Comparison of ENCODE assay signal across 1 cellular context in the genomic region with DNA sequence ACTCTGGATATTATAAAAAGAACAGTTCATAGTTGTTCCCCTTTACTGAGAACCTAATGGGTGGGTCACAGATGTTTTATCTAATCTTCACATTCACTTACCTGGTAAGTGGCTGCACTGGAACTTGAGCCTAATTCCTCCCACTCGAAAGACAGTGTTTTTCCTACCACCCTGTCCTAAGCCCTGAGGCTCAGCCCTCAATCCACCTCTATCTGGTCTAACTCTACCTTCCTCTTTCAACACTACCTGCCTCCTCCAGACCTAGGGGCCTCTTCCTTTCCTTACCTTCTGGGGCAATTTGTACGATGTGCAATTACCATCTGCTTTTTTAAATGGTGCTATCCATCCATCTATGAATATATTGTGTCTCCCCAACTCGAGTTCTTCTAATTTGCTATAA.
TF ChIP-seq lines count a peak whose summit lies in the region.

No MANE protein-coding gene starts in this region.

TF ChIP-seq in K562, 482 proteins besides CTCF, POLR2A, EP300 and RAD21:
- TF ChIP-seq, protein P1, sequence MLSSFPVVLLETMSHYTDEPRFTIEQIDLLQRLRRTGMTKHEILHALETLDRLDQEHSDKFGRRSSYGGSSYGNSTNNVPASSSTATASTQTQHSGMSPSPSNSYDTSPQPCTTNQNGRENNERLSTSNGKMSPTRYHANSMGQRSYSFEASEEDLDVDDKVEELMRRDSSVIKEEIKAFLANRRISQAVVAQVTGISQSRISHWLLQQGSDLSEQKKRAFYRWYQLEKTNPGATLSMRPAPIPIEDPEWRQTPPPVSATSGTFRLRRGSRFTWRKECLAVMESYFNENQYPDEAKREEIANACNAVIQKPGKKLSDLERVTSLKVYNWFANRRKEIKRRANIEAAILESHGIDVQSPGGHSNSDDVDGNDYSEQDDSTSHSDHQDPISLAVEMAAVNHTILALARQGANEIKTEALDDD (IDR thresholded peaks at IDR 0.05) = 0 out of 2 replicates have a peak, but pooled peaks have one; percentile 27
- TF ChIP-seq CHCHD3 (CRISPR knock-in tag; IDR thresholded peaks at IDR 0.05) = no peak
- TF ChIP-seq, protein P2, sequence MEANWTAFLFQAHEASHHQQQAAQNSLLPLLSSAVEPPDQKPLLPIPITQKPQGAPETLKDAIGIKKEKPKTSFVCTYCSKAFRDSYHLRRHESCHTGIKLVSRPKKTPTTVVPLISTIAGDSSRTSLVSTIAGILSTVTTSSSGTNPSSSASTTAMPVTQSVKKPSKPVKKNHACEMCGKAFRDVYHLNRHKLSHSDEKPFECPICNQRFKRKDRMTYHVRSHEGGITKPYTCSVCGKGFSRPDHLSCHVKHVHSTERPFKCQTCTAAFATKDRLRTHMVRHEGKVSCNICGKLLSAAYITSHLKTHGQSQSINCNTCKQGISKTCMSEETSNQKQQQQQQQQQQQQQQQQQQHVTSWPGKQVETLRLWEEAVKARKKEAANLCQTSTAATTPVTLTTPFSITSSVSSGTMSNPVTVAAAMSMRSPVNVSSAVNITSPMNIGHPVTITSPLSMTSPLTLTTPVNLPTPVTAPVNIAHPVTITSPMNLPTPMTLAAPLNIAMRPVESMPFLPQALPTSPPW (CRISPR knock-in tag; IDR thresholded peaks at IDR 0.05) = 0 out of 2 replicates have a peak, but pooled peaks have one; percentile 13
- no peak for TF ChIP-seq CEBPG (CRISPR knock-in tag; IDR thresholded peaks at IDR 0.05)
- peak; percentile 3 to 8; a peak in 2 of 4 replicates for TF ChIP-seq CEBPG (tag; conservative IDR thresholded peaks at IDR 0.05 in 1 of 2, IDR thresholded peaks at IDR 0.05 in 1 of 2)
- peak in 1 of 2 experiments; percentile 72; a peak in 1 of 4 replicates for TF ChIP-seq SRF (CRISPR knock-in tag; IDR thresholded peaks at IDR 0.05)
- TF ChIP-seq JUNB (CRISPR knock-in tag; conservative IDR thresholded peaks at IDR 0.05) = no peak
- TF ChIP-seq ATF7 (IDR thresholded peaks at IDR 0.05) = 0 out of 2 replicates have a peak, but pooled peaks have one; percentile 2
- peak; percentile 35 for TF ChIP-seq CEBPB (tag; IDR thresholded peaks at IDR 0.05)
